In genomic region chr4:49036528-49036927, GRCh38 we compare ENCODE assay signal across 1 cellular context.
TF ChIP-seq lines count a peak whose summit lies in the region.

No MANE protein-coding gene starts in this region.

TF ChIP-seq in SK-N-SH, 30 proteins besides CTCF, POLR2A, EP300 and RAD21 (continued from another document):
- TF ChIP-seq ZBTB33 (IDR thresholded peaks at IDR 0.05; ENCODE audit: borderline replicate concordance, low read depth) (no peak), FOXM1 (IDR thresholded peaks at IDR 0.05; ENCODE audit: low read depth) (no peak), SMC3 (IDR thresholded peaks at IDR 0.05; ENCODE audit: low read depth, low read length) (no peak), MEF2A (IDR thresholded peaks at IDR 0.05; ENCODE audit: borderline replicate concordance, low read depth) (no peak)
